Comparison of ENCODE assay signal across 19 cellular contexts in the genomic region with DNA sequence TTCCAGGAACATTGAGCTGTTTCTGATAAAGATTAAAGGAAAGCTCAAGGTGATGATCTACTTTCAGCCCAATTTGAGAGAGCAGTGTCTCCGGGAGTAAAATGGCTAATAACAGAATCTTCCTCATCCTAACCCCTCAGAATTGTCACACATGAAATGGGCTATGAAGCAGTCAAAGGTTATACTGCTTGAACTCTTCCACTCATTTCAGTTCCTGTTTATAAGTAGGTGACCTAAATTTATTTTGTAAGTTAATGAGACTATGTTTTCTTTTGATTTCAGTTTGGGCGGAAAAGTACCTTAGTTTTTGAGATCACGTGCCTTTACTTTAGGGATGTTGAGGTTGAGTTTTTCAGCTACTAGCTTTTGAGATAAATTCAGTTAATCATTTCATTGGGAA. TPM values are rescaled to one million over a fixed set of nuclear protein-coding genes. Genes with fewer than 3 reads are reported as not detected.
A peak's percentile ranks its signal among the peaks of the same experiment; 100 is the strongest.
DNase-seq lines count a peak whose midpoint lies in the region; ATAC-seq, FAIRE-seq and TF ChIP-seq lines count a peak whose summit lies in the region.
"Had no signal": no experiment of that assay in that cellular context is flagged by ENCODE, and none has a peak within 500 bp of the region (broad histone marks: within the 10 kb centered on the region; RNA-seq: fewer than 3 reads in every experiment).

No MANE protein-coding gene starts in this region.

- peaks cover 52% of the 10 kb centered on the region for H3K4me1 Mint-ChIP-seq in activated CD4-positive, alpha-beta T cell treated with anti-CD3 and anti-CD28 coated beads, Interleukin-2, amount 10 ng/mL, durations not matched to agents 7 days and 5 days
- peaks cover 59% of the 10 kb centered on the region for H3K4me1 Mint-ChIP-seq in astrocyte (ENCODE audit: low read depth, unreplicated experiment)
- peaks cover 63 to 67% of the 10 kb centered on the region in 2 donors for H3K4me1 Mint-ChIP-seq in natural killer cell treated with Interleukin-12 subunit alpha and Interleukin-12 subunit beta and Interleukin-15 and Interleukin-18, amount 100 ng/mL, for 72 hours (ENCODE audit: low read depth in 2 of 2)

- no peaks in the 10 kb centered on the region for H3K9me3 ChIP-seq in astrocyte (ENCODE audit: insufficient read depth, low read depth, low read length)
- H3K9me3 ChIP-seq: pancreas had no signal

- peak overlapping the region; percentile 85 for H3K9ac ChIP-seq in astrocyte (ENCODE audit: low read length)

- H3K4me2 ChIP-seq in astrocyte (ENCODE audit: low read length), result peak overlapping the region; percentile 38

- TF ChIP-seq CTCF in astrocyte (IDR thresholded peaks at IDR 0.05; ENCODE audit: insufficient read depth, low read depth, low read length), result no peak

- peak overlapping the region; percentile 8 for H3K27ac ChIP-seq in astrocyte (ENCODE audit: low read depth, low read length)
- H3K27ac ChIP-seq: pancreas had no signal

- ATAC-seq in HG03159 (IDR thresholded peaks at IDR 0.05; ENCODE audit: unreplicated experiment) (peak; percentile 45), GM19328 (IDR thresholded peaks at IDR 0.05; ENCODE audit: unreplicated experiment) (no peak), HG02981 (IDR thresholded peaks at IDR 0.05; ENCODE audit: unreplicated experiment) (no peak)
- ATAC-seq in natural killer cell treated with Interleukin-12 subunit alpha and Interleukin-12 subunit beta and Interleukin-15 and Interleukin-18, amount 100 ng/mL, for 72 hours, result no peak
- ATAC-seq: activated naive CD4-positive, alpha-beta T cell treated with anti-CD3 and anti-CD28 coated beads, Interleukin-2, amount 50 U/mL, for 72 hours; esophagus mucosa; K562; pancreas; PC-3 had no signal

- H3K79me2 ChIP-seq in astrocyte (ENCODE audit: insufficient read depth, low read length), result peaks cover 96% of the 10 kb centered on the region

- H3K9me3 Mint-ChIP-seq in activated CD4-positive, alpha-beta T cell treated with anti-CD3 and anti-CD28 coated beads, Interleukin-2, amount 10 ng/mL, durations not matched to agents 7 days and 5 days, result no peaks in the 10 kb centered on the region
- no peaks in the 10 kb centered on the region for H3K9me3 Mint-ChIP-seq in astrocyte (ENCODE audit: unreplicated experiment)
- no peaks in the 10 kb centered on the region for H3K9me3 Mint-ChIP-seq in natural killer cell treated with Interleukin-12 subunit alpha and Interleukin-12 subunit beta and Interleukin-15 and Interleukin-18, amount 100 ng/mL, for 72 hours
- H3K9me3 Mint-ChIP-seq: type B pancreatic cell had no signal

- peaks cover 53% of the 10 kb centered on the region for H3K36me3 Mint-ChIP-seq in activated CD4-positive, alpha-beta T cell treated with anti-CD3 and anti-CD28 coated beads, Interleukin-2, amount 10 ng/mL, durations not matched to agents 7 days and 5 days (ENCODE audit: low read depth)
- H3K36me3 Mint-ChIP-seq in astrocyte (ENCODE audit: low read depth, unreplicated experiment), result peaks cover 2% of the 10 kb centered on the region
- peaks cover 6% of the 10 kb centered on the region for H3K36me3 Mint-ChIP-seq in natural killer cell treated with Interleukin-12 subunit alpha and Interleukin-12 subunit beta and Interleukin-15 and Interleukin-18, amount 100 ng/mL, for 72 hours

- H3K4me1 ChIP-seq in astrocyte (ENCODE audit: insufficient read depth, low read length), result peaks cover 36% of the 10 kb centered on the region

- H3K27me3 Mint-ChIP-seq in activated CD4-positive, alpha-beta T cell treated with anti-CD3 and anti-CD28 coated beads, Interleukin-2, amount 10 ng/mL, durations not matched to agents 7 days and 5 days, result no peaks in the 10 kb centered on the region
- H3K27me3 Mint-ChIP-seq in astrocyte (ENCODE audit: low read depth, unreplicated experiment), result no peaks in the 10 kb centered on the region
- no peaks in the 10 kb centered on the region for H3K27me3 Mint-ChIP-seq in natural killer cell treated with Interleukin-12 subunit alpha and Interleukin-12 subunit beta and Interleukin-15 and Interleukin-18, amount 100 ng/mL, for 72 hours
- H3K27me3 Mint-ChIP-seq: type B pancreatic cell had no signal

- H2AFZ ChIP-seq in astrocyte (ENCODE audit: low read depth, low read length), result no peak overlapping the region

- H3K4me3 Mint-ChIP-seq in activated CD4-positive, alpha-beta T cell treated with anti-CD3 and anti-CD28 coated beads, Interleukin-2, amount 10 ng/mL, durations not matched to agents 7 days and 5 days, result peak overlapping the region; percentile 37
- no peak overlapping the region for H3K4me3 Mint-ChIP-seq in astrocyte (ENCODE audit: unreplicated experiment)
- H3K4me3 Mint-ChIP-seq in natural killer cell treated with Interleukin-12 subunit alpha and Interleukin-12 subunit beta and Interleukin-15 and Interleukin-18, amount 100 ng/mL, for 72 hours, result peak overlapping the region; percentile 88
- H3K4me3 Mint-ChIP-seq: type B pancreatic cell had no signal

- no peaks in the 10 kb centered on the region for H3K36me3 ChIP-seq in astrocyte (ENCODE audit: insufficient read depth, low read length)
- H3K36me3 ChIP-seq: pancreas had no signal

- POLR2A ChIA-PET in activated CD4-positive, alpha-beta T cell treated with anti-CD3 and anti-CD28 coated beads, Interleukin-2, amount 10 ng/mL, durations not matched to agents 7 days and 5 days (lab: Charles Lee), result interaction anchor here (0.6 kb wide), 1 partner anchor 126 kb away, joined by 3 read pairs; no protein-coding TSS in a partner anchor

- no peak for FAIRE-seq in astrocyte (lab: Jason Lieb, UNC)
- FAIRE-seq: K562, pancreas had no signal

- H4K20me1 ChIP-seq in astrocyte (ENCODE audit: insufficient read depth, low read length), result peaks cover 62% of the 10 kb centered on the region

- no peak for DNase-seq in activated CD4-positive, alpha-beta T cell treated with anti-CD3 and anti-CD28 coated beads, Interleukin-2, amount 10 ng/mL, durations not matched to agents 7 days and 5 days
- DNase-seq in activated CD4-positive, alpha-beta T cell treated with anti-CD3 and anti-CD28 coated beads, Interleukin-2, amount 50 U/mL, for 1 hour, result no peak
- no peak for DNase-seq in astrocyte (ENCODE audit: low read depth)
- no peak for DNase-seq in natural killer cell treated with Interleukin-12 subunit alpha and Interleukin-12 subunit beta and Interleukin-15 and Interleukin-18, amount 100 ng/mL, for 72 hours (ENCODE audit: low spot score)
- DNase-seq in stimulated activated CD4-positive, alpha-beta T cell treated with anti-CD3 and anti-CD28 coated beads, Interleukin-12 subunit alpha, Interleukin-12 subunit beta, amount 100 ng/mL, for 4 hours, result no peak
- DNase-seq: ACHN; activated CD4-positive, alpha-beta T cell treated with anti-CD3 and anti-CD28 coated beads for 4 hours; NCI-H1417 treated with DMSO at 0.1 percent for 48 hours; NCI-H510A; pancreas; PC-3; stimulated activated CD4-positive, alpha-beta T cell treated with anti-CD3 and anti-CD28 coated beads, Interleukin-15, amount 100 ng/mL, for 24 hours had no signal

- peak overlapping the region; percentile 98 for H3K27ac Mint-ChIP-seq in activated CD4-positive, alpha-beta T cell treated with anti-CD3 and anti-CD28 coated beads, Interleukin-2, amount 10 ng/mL, durations not matched to agents 7 days and 5 days
- H3K27ac Mint-ChIP-seq in astrocyte (ENCODE audit: unreplicated experiment), result peak overlapping the region; percentile 4
- H3K27ac Mint-ChIP-seq in natural killer cell treated with Interleukin-12 subunit alpha and Interleukin-12 subunit beta and Interleukin-15 and Interleukin-18, amount 100 ng/mL, for 72 hours, result peak overlapping the region; percentile 87 to 96
- H3K27ac Mint-ChIP-seq: type B pancreatic cell had no signal

- H3K4me3 ChIP-seq in astrocyte (ENCODE audit: insufficient read depth, low read depth, low read length), result no peak overlapping the region
- H3K4me3 ChIP-seq: K562, pancreas had no signal

- CTCF ChIA-PET in activated CD4-positive, alpha-beta T cell treated with anti-CD3 and anti-CD28 coated beads, Interleukin-2, amount 10 ng/mL, durations not matched to agents 7 days and 5 days (lab: Charles Lee), result no interaction called here

- no peaks in the 10 kb centered on the region for H3K27me3 ChIP-seq in astrocyte (ENCODE audit: insufficient read depth, low read length)
- H3K27me3 ChIP-seq: pancreas had no signal

RNA-seq across cellular contexts. Expression of a gene that starts 47.2 kb away (rescaled TPM):
- total RNA-seq in activated CD4-positive, alpha-beta T cell treated with anti-CD3 and anti-CD28 coated beads, Interleukin-2, amount 10 ng/mL, durations not matched to agents 7 days and 5 days, result 10 to 100 TPM; 61.7 to 74.7 TPM
- total RNA-seq in astrocyte, result 202 and 204 TPM in 2 replicates
- 100 to 1,000 TPM in 1 of 2 donors, 10 to 100 TPM in 1; 91.8 to 123 TPM for total RNA-seq in natural killer cell treated with Interleukin-12 subunit alpha and Interleukin-12 subunit beta and Interleukin-15 and Interleukin-18, amount 100 ng/mL, for 72 hours

Comparison
In these comparisons a context has a peak if more than half of its experiments do, and no peak if none do; other contexts are left out.
1. H3K27ac Mint-ChIP-seq: peak in every context shown above with its lines; median percentile 98 in activated CD4-positive, alpha-beta T cell treated with anti-CD3 and anti-CD28 coated beads, Interleukin-2, amount 10 ng/mL, durations not matched to agents 7 days and 5 days; 92 in natural killer cell treated with Interleukin-12 subunit alpha and Interleukin-12 subunit beta and Interleukin-15 and Interleukin-18, amount 100 ng/mL, for 72 hours; 4 in astrocyte.